In genomic region chr5:172636279-172637050, GRCh38 we compare ENCODE assay signal across 16 cellular contexts. TPM values are rescaled to one million over a fixed set of nuclear protein-coding genes. Genes with fewer than 3 reads are reported as not detected.
DNase-seq lines count a peak whose midpoint lies in the region; ATAC-seq and TF ChIP-seq lines count a peak whose summit lies in the region.
"Had no signal": no experiment of that assay in that cellular context is flagged by ENCODE, and none has a peak within 500 bp of the region (broad histone marks: within the 10 kb centered on the region; RNA-seq: fewer than 3 reads in every experiment).

No MANE protein-coding gene starts in this region.

- no peaks in the 10 kb centered on the region for H3K79me2 ChIP-seq in parathyroid adenoma

- H3K4me1 ChIP-seq in colonic mucosa: no peaks in the 10 kb centered on the region
- peaks cover 15% of the 10 kb centered on the region for H3K4me1 ChIP-seq in parathyroid adenoma
- peaks cover 10% of the 10 kb centered on the region in 2 donors for H3K4me1 ChIP-seq in adrenal gland (replicated peaks in 1 of 2)
- H3K4me1 ChIP-seq in BE2C: no peaks in the 10 kb centered on the region

- no peak for ATAC-seq in left ventricle myocardium superior
- ATAC-seq: CD8-positive, alpha-beta T cell had no signal

- WGBS in adrenal gland, 4 donors: 94 to 97% (median 96%) methylated on average over 11 of the region's 11 CpGs

- no peaks in the 10 kb centered on the region for H3K27me3 ChIP-seq in colonic mucosa
- no peaks in the 10 kb centered on the region for H3K27me3 ChIP-seq in parathyroid adenoma (ENCODE audit: control insufficient read depth, insufficient read depth, low read length)
- no peaks in the 10 kb centered on the region for H3K27me3 ChIP-seq in adrenal gland
- H3K27me3 ChIP-seq in BE2C: no peaks in the 10 kb centered on the region
- H3K27me3 ChIP-seq: MG63 had no signal

- TF ChIP-seq POLR2A in adrenal gland (IDR thresholded peaks at IDR 0.05): no peak

- H3K4me3 ChIP-seq in colonic mucosa: no peak overlapping the region
- H3K4me3 ChIP-seq in parathyroid adenoma (ENCODE audit: low read depth, low read length): no peak overlapping the region
- no peak overlapping the region for H3K4me3 ChIP-seq in adrenal gland
- H3K4me3 ChIP-seq in BE2C (ENCODE audit: low read depth, low read length): no peak overlapping the region
- H3K4me3 ChIP-seq: MG63, PC-9 had no signal

- intact Hi-C loops in cardiac septum (cut with DNase I) (no loop called here), left ventricle myocardium superior (cut with micrococcal nuclease) (no loop called here), colonic mucosa (cut with DNase I) (no loop called here), adrenal gland (cut with DNase I) (no loop called here)

- peak overlapping the region; percentile 23 for H2AFZ ChIP-seq in parathyroid adenoma
- H2AFZ ChIP-seq: PC-9 had no signal

- H3K27ac ChIP-seq in colonic mucosa: peak overlapping the region; percentile 58
- no peak overlapping the region for H3K27ac ChIP-seq in parathyroid adenoma
- no peak overlapping the region for H3K27ac ChIP-seq in adrenal gland
- H3K27ac ChIP-seq: PC-9 had no signal

- DNase-seq in cardiac septum (ENCODE audit: low spot score) (peak; percentile 63), left ventricle myocardium superior (no peak), colonic mucosa (no peak), NCI-H1417 (lab: John Stamatoyannopoulos, UW) (no peak), adrenal gland (no peak), activated gamma-delta T cell treated with Interleukin-2 at 50 U/mL for 16 hours (no peak), BE2C (no peak)
- DNase-seq: AML-193; CD8-positive, alpha-beta T cell; KG1; NCI-H1092 treated with DMSO at 0.1 percent for 48 hours; NCI-H187; NCI-H748 treated with DMSO at 0.1 percent for 48 hours had no signal

- H3K9me3 ChIP-seq in colonic mucosa (no peaks in the 10 kb centered on the region), parathyroid adenoma (ENCODE audit: control insufficient read depth, low read length) (no peaks in the 10 kb centered on the region), adrenal gland (replicated peaks in 1 of 3) (no peaks in the 10 kb centered on the region), BE2C (no peaks in the 10 kb centered on the region)
- H3K9me3 ChIP-seq: MG63 had no signal

- H3K9ac ChIP-seq in colonic mucosa (ENCODE audit: low read depth in 2 of 2, low read length in 2 of 2) (peak overlapping the region in 1 of 2 donors; percentile 41), parathyroid adenoma (no peak overlapping the region)

- H3K36me3 ChIP-seq in colonic mucosa: no peaks in the 10 kb centered on the region
- H3K36me3 ChIP-seq in parathyroid adenoma (ENCODE audit: control insufficient read depth, insufficient read depth, low read length): no peaks in the 10 kb centered on the region
- no peaks in the 10 kb centered on the region for H3K36me3 ChIP-seq in adrenal gland (replicated peaks in 1 of 2)
- H3K36me3 ChIP-seq in BE2C: no peaks in the 10 kb centered on the region
- H3K36me3 ChIP-seq: MG63 had no signal

- TF ChIP-seq CTCF in colonic mucosa (IDR thresholded peaks at IDR 0.05) (no peak), parathyroid adenoma (IDR thresholded peaks at IDR 0.05) (no peak), adrenal gland (IDR thresholded peaks at IDR 0.05) (no peak), BE2C (IDR thresholded peaks at IDR 0.05; ENCODE audit: low read depth, low read length) (no peak)

- H3K4me2 ChIP-seq in parathyroid adenoma (ENCODE audit: low read length): no peak overlapping the region
- H3K4me2 ChIP-seq: PC-9 had no signal

RNA-seq across cellular contexts. Expression of gene NEURL1B, which starts 4.6 kb away (rescaled TPM):
- total RNA-seq in cardiac septum (19.7 TPM), left ventricle myocardium superior (32.0 TPM), colonic mucosa (10 to 100 TPM; 61.6 to 99.9 TPM), adrenal gland (10 to 100 TPM; 26.2 to 99.9 (median 60.5) TPM)
- polyA plus RNA-seq in adrenal gland: 10 to 100 TPM in 2 of 3 donors, 1 to 10 TPM in 1; 9.8 to 17.9 (median 13.9) TPM
- 2.4 TPM for polyA plus RNA-seq in BE2C (2012; ENCODE audit: insufficient read depth, insufficient read length, low read depth)
